Comparison of ENCODE assay signal across 16 cellular contexts in the genomic region with DNA sequence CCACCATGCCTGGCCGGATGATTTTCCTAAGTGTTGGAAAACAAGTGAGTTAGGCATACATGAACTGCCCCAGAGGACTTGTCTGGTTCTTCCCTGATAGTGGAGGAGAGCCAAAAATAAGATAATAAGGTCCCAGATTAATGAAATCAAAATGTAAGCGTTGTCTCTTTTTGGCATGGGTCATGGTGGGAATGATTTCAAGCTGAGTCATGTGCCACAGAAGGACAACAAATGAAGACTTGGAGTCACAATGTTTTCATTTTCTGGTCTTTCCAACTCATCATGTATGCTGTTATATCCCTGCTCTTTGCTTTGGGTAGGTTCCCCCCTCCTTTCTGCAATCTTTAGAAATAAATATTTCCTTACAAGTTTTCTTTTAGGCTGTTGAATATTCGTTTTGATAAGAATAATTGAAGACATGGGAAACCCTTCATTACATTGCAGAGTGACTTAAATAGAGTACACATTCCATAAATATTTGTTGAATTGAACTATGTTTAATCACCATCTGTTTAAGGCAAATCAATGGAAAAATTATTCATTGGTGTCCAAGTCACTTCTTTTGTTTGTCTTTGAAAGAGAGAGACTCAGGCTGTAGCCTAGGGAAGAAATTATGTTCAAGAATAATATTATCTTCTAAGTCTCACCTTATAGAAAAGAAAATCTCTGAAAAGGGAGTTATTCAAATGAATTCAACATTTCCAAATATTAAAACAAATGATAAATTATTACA.
DNase-seq lines count a peak whose midpoint lies in the region; FAIRE-seq and TF ChIP-seq lines count a peak whose summit lies in the region.
"Had no signal": no experiment of that assay in that cellular context is flagged by ENCODE, and none has a peak within 500 bp of the region (broad histone marks: within the 10 kb centered on the region; RNA-seq: fewer than 3 reads in every experiment).

No MANE protein-coding gene starts in this region.

- dilution Hi-C loops in keratinocyte (cut with MboI; ENCODE audit: extremely low pct_ligation_motif_present, low sequenced_read_pairs), result no loop called here

- no peak overlapping the region for H2AFZ ChIP-seq in keratinocyte (ENCODE audit: control insufficient read depth, low read length)

- no peak for TF ChIP-seq EP300 in stomach (IDR thresholded peaks at IDR 0.05)

- H3K4me3 ChIP-seq in AG09309 (ENCODE audit: control insufficient read depth, low read depth, low read length) (no peak overlapping the region), keratinocyte (ENCODE audit: control insufficient read depth in 2 of 3, extremely low read depth in 1 of 3, insufficient read depth in 2 of 3, low read depth in 1 of 3, low read length in 3 of 3) (no peak overlapping the region), stomach (no peak overlapping the region)
- H3K4me3 ChIP-seq: colonic mucosa, HAP-1, sigmoid colon, upper lobe of right lung had no signal

- H3K27ac ChIP-seq in keratinocyte (ENCODE audit: control insufficient read depth, insufficient read depth, low read length) (no peak overlapping the region), stomach (no peak overlapping the region)
- H3K27ac ChIP-seq: colonic mucosa, upper lobe of right lung had no signal

- TF ChIP-seq POLR2A in stomach (IDR thresholded peaks at IDR 0.05) (no peak), GM12891 (IDR thresholded peaks at IDR 0.05; ENCODE audit: low read depth, low read length) (no peak)

- H3K9ac ChIP-seq in keratinocyte (ENCODE audit: control insufficient read depth, extremely low read depth, insufficient read depth, low read length), result no peak overlapping the region

- peak overlapping the region; percentile 17 for H3K4me2 ChIP-seq in keratinocyte (ENCODE audit: control insufficient read depth, extremely low read depth, insufficient read depth, low read depth, low read length)

- WGBS in stomach, 5 donors, result 26 to 56% (median 34%) methylated on average over 3 of the region's 3 CpGs

- DNase-seq in AG09309 (ENCODE audit: low read depth) (peak; percentile 68), HTR-8/SVneo (ENCODE audit: insufficient read length, low spot score) (peak; percentile 26), brain pericyte (ENCODE audit: low read depth, low spot score) (peak; percentile 80), keratinocyte (ENCODE audit: low read depth, low spot score) (no peak), stomach (no peak), GM12891 (ENCODE audit: insufficient read length, low spot score) (no peak), activated gamma-delta T cell (lab: John Stamatoyannopoulos, UW) (no peak), nucleus accumbens (lab: John Stamatoyannopoulos, UW) (no peak)
- DNase-seq: activated CD4-positive, alpha-beta T cell treated with anti-CD3 and anti-CD28 coated beads for 1 hour; CD4-positive, CD25-positive, alpha-beta regulatory T cell; colonic mucosa; KG1; SHP77 treated with DMSO at 0.1 percent for 48 hours; sigmoid colon; upper lobe of right lung had no signal

- H3K9me1 ChIP-seq in keratinocyte (ENCODE audit: control insufficient read depth, extremely low read depth, insufficient read depth, low read length), result no peaks in the 10 kb centered on the region

- H3K4me1 ChIP-seq in keratinocyte (ENCODE audit: control insufficient read depth, extremely low read depth, insufficient read depth, low read length) (peaks cover 6% of the 10 kb centered on the region), stomach (no peaks in the 10 kb centered on the region)
- H3K4me1 ChIP-seq: colonic mucosa, HAP-1, upper lobe of right lung had no signal

- intact Hi-C loops in stomach (cut with DNase I; ENCODE audit: low total_unique reads), result no loop called here

- H4K20me1 ChIP-seq in keratinocyte (ENCODE audit: control insufficient read depth, extremely low read depth, insufficient read depth, low read length), result no peaks in the 10 kb centered on the region

- TF ChIP-seq CTCF in AG09309 (IDR thresholded peaks at IDR 0.05; ENCODE audit: control insufficient read depth, insufficient read depth, low read depth, low read length, missing control alignments), result no peak
- TF ChIP-seq CTCF in keratinocyte (optimal IDR thresholded peaks at IDR 0.05 in 1 of 3, IDR thresholded peaks at IDR 0.05 in 1 of 3, conservative IDR thresholded peaks at IDR 0.05 in 1 of 3; ENCODE audit: extremely low read depth in 1 of 3, insufficient read depth in 2 of 3, low read length in 3 of 3), result no peak
- no peak for TF ChIP-seq CTCF in stomach (IDR thresholded peaks at IDR 0.05)

- H3K27me3 ChIP-seq in keratinocyte (ENCODE audit: control insufficient read depth, extremely low read depth, insufficient read depth, low read length), result no peaks in the 10 kb centered on the region
- H3K27me3 ChIP-seq in stomach, result no peaks in the 10 kb centered on the region
- H3K27me3 ChIP-seq: colonic mucosa, sigmoid colon, upper lobe of right lung had no signal

- no peaks in the 10 kb centered on the region for H3K36me3 ChIP-seq in keratinocyte (ENCODE audit: control insufficient read depth in 2 of 2, extremely low read depth in 1 of 2, insufficient read depth in 2 of 2, low read length in 2 of 2)
- H3K36me3 ChIP-seq in stomach, result no peaks in the 10 kb centered on the region
- H3K36me3 ChIP-seq: colonic mucosa, HAP-1, sigmoid colon, upper lobe of right lung had no signal

- no peaks in the 10 kb centered on the region for H3K79me2 ChIP-seq in keratinocyte (ENCODE audit: control insufficient read depth, insufficient read depth, low read length)

- peak; percentile 31 for FAIRE-seq in HTR-8/SVneo (lab: Jason Lieb, UNC)
- FAIRE-seq in keratinocyte (lab: Jason Lieb, UNC), result peak; percentile 80
- no peak for FAIRE-seq in GM12891 (lab: Jason Lieb, UNC)

- H3K9me3 ChIP-seq in keratinocyte (ENCODE audit: control insufficient read depth, low read depth, low read length), result no peaks in the 10 kb centered on the region
- H3K9me3 ChIP-seq in stomach, result peaks cover 0 to 5% (median 1%) of the 10 kb centered on the region in 4 donors
- H3K9me3 ChIP-seq: colonic mucosa, HAP-1, sigmoid colon, upper lobe of right lung had no signal

TF ChIP-seq in GM12891, 5 proteins besides CTCF, POLR2A, EP300 and RAD21:
- TF ChIP-seq TAF1 (IDR thresholded peaks at IDR 0.05; ENCODE audit: low read depth, low read length) (no peak), POU2F2 (IDR thresholded peaks at IDR 0.05; ENCODE audit: low read depth, low read length) (no peak), PAX5 (IDR thresholded peaks at IDR 0.05; ENCODE audit: insufficient read depth, low read length, severe bottlenecking) (no peak), POLR2AphosphoS5 (IDR thresholded peaks at IDR 0.05; ENCODE audit: low read depth, low read length) (no peak), SPI1 (IDR thresholded peaks at IDR 0.05; ENCODE audit: low read depth, low read length) (no peak)

Comparison
In these comparisons a context has a peak if more than half of its experiments do, and no peak if none do; other contexts are left out.
1. DNase-seq: peak in AG09309 (single experiment), HTR-8/SVneo (single experiment) and brain pericyte (single experiment); none in keratinocyte (single experiment), stomach (single experiment), GM12891 (single experiment), activated gamma-delta T cell (single experiment) and nucleus accumbens (0 of 56).